Comparison of ENCODE assay signal across 19 cellular contexts in genomic region chr2:229927817-229928321, GRCh38. TPM values are rescaled to one million over a fixed set of nuclear protein-coding genes. Genes with fewer than 3 reads are reported as not detected.
DNase-seq lines count a peak whose midpoint lies in the region; ATAC-seq, FAIRE-seq and TF ChIP-seq lines count a peak whose summit lies in the region.
"Had no signal": no experiment of that assay in that cellular context is flagged by ENCODE, and none has a peak within 500 bp of the region (broad histone marks: within the 10 kb centered on the region; RNA-seq: fewer than 3 reads in every experiment).

No MANE protein-coding gene starts in this region.

- peaks cover 19% of the 10 kb centered on the region for H3F3A ChIP-seq in GM23248 (ENCODE audit: insufficient read depth)

- H3K4me3 ChIP-seq in GM23248 (no peak overlapping the region), epithelial cell of esophagus (ENCODE audit: low read length) (no peak overlapping the region), ascending aorta (no peak overlapping the region)
- H3K4me3 ChIP-seq: neural progenitor cell had no signal

- H3K9ac ChIP-seq in GM23248 = no peak overlapping the region
- H3K9ac ChIP-seq: neural progenitor cell had no signal

- no peaks in the 10 kb centered on the region for H3K36me3 Mint-ChIP-seq in osteocyte (ENCODE audit: unreplicated experiment)

- in situ Hi-C loops in GM23248 (cut with MboI) = no loop called here

- no peaks in the 10 kb centered on the region for H3K27me3 ChIP-seq in GM23248 (replicated peaks; ENCODE audit: insufficient read depth)
- no peaks in the 10 kb centered on the region for H3K27me3 ChIP-seq in ascending aorta
- H3K27me3 ChIP-seq: neural progenitor cell had no signal

- WGBS in GM23248 (ENCODE audit: low coverage in 1 of 2, low lambda C conversion rate in 2 of 2, missing lambda C conversion rate in 2 of 2), 2 experiments = 48 to 50% methylated on average over 2 of the region's 2 CpGs

- H2AFZ ChIP-seq in GM23248 = no peak overlapping the region
- H2AFZ ChIP-seq: neural progenitor cell had no signal

- H3K27ac Mint-ChIP-seq in osteocyte (ENCODE audit: unreplicated experiment) = peak overlapping the region; percentile 74
- H3K27ac Mint-ChIP-seq: activated naive CD8-positive, alpha-beta T cell treated with anti-CD3 and anti-CD28 coated beads, Interleukin-2, amount 50 U/mL, for 24 hours; activated T-helper 17 cell treated with anti-CD3 and anti-CD28 coated beads, Interleukin-2, amount 50 U/mL, for 72 hours; H9; neural progenitor cell had no signal

- H3K9me3 ChIP-seq in GM23248 (ENCODE audit: low read depth) = no peaks in the 10 kb centered on the region
- H3K9me3 ChIP-seq in ascending aorta = no peaks in the 10 kb centered on the region

- H3K27me3 Mint-ChIP-seq in osteocyte (ENCODE audit: unreplicated experiment) = no peaks in the 10 kb centered on the region
- H3K27me3 Mint-ChIP-seq: activated naive CD8-positive, alpha-beta T cell treated with anti-CD3 and anti-CD28 coated beads, Interleukin-2, amount 50 U/mL, for 24 hours; activated T-helper 17 cell treated with anti-CD3 and anti-CD28 coated beads, Interleukin-2, amount 50 U/mL, for 72 hours had no signal

- peak overlapping the region; percentile 11 for H3K27ac ChIP-seq in GM23248
- no peak overlapping the region for H3K27ac ChIP-seq in ascending aorta
- H3K27ac ChIP-seq: neural progenitor cell had no signal

- intact Hi-C loops in ascending aorta (cut with DNase I) = loop anchor here (1.0 kb wide), 1 partner anchor 10 kb away; no protein-coding TSS in a partner anchor

- H3K4me2 ChIP-seq in GM23248 (ENCODE audit: unreplicated experiment) = no peak overlapping the region
- H3K4me2 ChIP-seq: neural progenitor cell had no signal

- H3K4me1 ChIP-seq in GM23248 (ENCODE audit: insufficient read depth) (peaks cover 12% of the 10 kb centered on the region), ascending aorta (no peaks in the 10 kb centered on the region)

- H3K9me3 Mint-ChIP-seq in osteocyte (ENCODE audit: unreplicated experiment) = no peaks in the 10 kb centered on the region
- H3K9me3 Mint-ChIP-seq: activated naive CD8-positive, alpha-beta T cell treated with anti-CD3 and anti-CD28 coated beads, Interleukin-2, amount 50 U/mL, for 24 hours; activated T-helper 17 cell treated with anti-CD3 and anti-CD28 coated beads, Interleukin-2, amount 50 U/mL, for 72 hours; H9; neural progenitor cell had no signal

- H4K20me1 ChIP-seq in GM23248 (ENCODE audit: insufficient read depth) = no peaks in the 10 kb centered on the region

- no peak overlapping the region for H3K4me3 Mint-ChIP-seq in osteocyte (ENCODE audit: unreplicated experiment)
- H3K4me3 Mint-ChIP-seq: activated naive CD8-positive, alpha-beta T cell treated with anti-CD3 and anti-CD28 coated beads, Interleukin-2, amount 50 U/mL, for 24 hours; activated T-helper 17 cell treated with anti-CD3 and anti-CD28 coated beads, Interleukin-2, amount 50 U/mL, for 72 hours; H9; neural progenitor cell had no signal

- DNase-seq in GM23248 (peak; percentile 73), RCC 7860 (ENCODE audit: low spot score) (no peak), epithelial cell of esophagus (ENCODE audit: low read depth) (peak; percentile 33), osteocyte (ENCODE audit: extremely low spot score, unreplicated experiment) (no peak), NCI-H345 treated with DMSO at 0.1 percent for 48 hours (lab: John Stamatoyannopoulos, UW; ENCODE audit: unreplicated experiment) (no peak), ascending aorta (ENCODE audit: low spot score in 2 of 2) (no peak)
- DNase-seq: activated CD4-positive, CD25-positive, alpha-beta regulatory T cell; activated naive CD8-positive, alpha-beta T cell treated with anti-CD3 and anti-CD28 coated beads, Interleukin-2, amount 50 U/mL, for 24 hours; cerebellar nuclear complex; H9; islet precursor cell; NCI-H1694; NCI-H510A; stimulated activated naive CD4-positive, alpha-beta T cell treated with Interleukin-2 at 50 U/mL for 16 hours; trophoblast cell had no signal

- peaks cover 59% of the 10 kb centered on the region for H3K79me2 ChIP-seq in GM23248 (ENCODE audit: insufficient read depth)

- peaks cover 51% of the 10 kb centered on the region for H3K4me1 Mint-ChIP-seq in osteocyte (ENCODE audit: unreplicated experiment)
- H3K4me1 Mint-ChIP-seq: activated T-helper 17 cell treated with anti-CD3 and anti-CD28 coated beads, Interleukin-2, amount 50 U/mL, for 72 hours had no signal

- H3K36me3 ChIP-seq in GM23248 (ENCODE audit: low read depth) = no peaks in the 10 kb centered on the region
- no peaks in the 10 kb centered on the region for H3K36me3 ChIP-seq in ascending aorta
- H3K36me3 ChIP-seq: neural progenitor cell had no signal

- no peaks in the 10 kb centered on the region for H3K9me2 ChIP-seq in GM23248 (ENCODE audit: insufficient read depth)

- FAIRE-seq in RCC 7860 (lab: Jason Lieb, UNC) = peak; percentile 43
- FAIRE-seq: endometrium had no signal

- TF ChIP-seq CTCF in epithelial cell of esophagus (IDR thresholded peaks at IDR 0.05; ENCODE audit: insufficient read depth, low read depth, low read length, missing control alignments) (no peak), osteocyte (IDR thresholded peaks at IDR 0.05) (no peak), ascending aorta (IDR thresholded peaks at IDR 0.05) (no peak)

- no peak for ATAC-seq in HG02588 (IDR thresholded peaks at IDR 0.05; ENCODE audit: unreplicated experiment)
- ATAC-seq: activated naive CD8-positive, alpha-beta T cell treated with anti-CD3 and anti-CD28 coated beads, Interleukin-2, amount 50 U/mL, for 24 hours; activated T-helper 17 cell treated with anti-CD3 and anti-CD28 coated beads, Interleukin-2, amount 50 U/mL, for 72 hours had no signal

RNA-seq across cellular contexts. Expression of gene FBXO36, which starts 5.6 kb away (rescaled TPM):
- total RNA-seq in GM23248 (2014; rRNA removed; shearing (Covaris generic)) = 2.3 and 5.3 TPM in 2 replicates
- polyA plus RNA-seq in GM23248 (2016; fragmentation: Nextera tagmentation; extraction: Ambion mirVana) = 6.3 and 6.5 TPM in 2 replicates
- total RNA-seq in osteocyte = 3.7 and 4.8 TPM in 2 replicates
- 1.6 TPM for total RNA-seq in ascending aorta

RNA-seq across cellular contexts. Expression of gene TRIP12, which starts 6.1 kb away (rescaled TPM):
- total RNA-seq in GM23248 (2014; rRNA removed; shearing (Covaris generic)) = 121 and 124 TPM in 2 replicates
- 52.0 and 52.2 TPM in 2 replicates for polyA plus RNA-seq in GM23248 (2016; fragmentation: Nextera tagmentation; extraction: Ambion mirVana)
- total RNA-seq in osteocyte (261 and 272 TPM in 2 replicates), ascending aorta (79.4 TPM)

Comparison
In these comparisons a context has a peak if more than half of its experiments do, and no peak if none do; other contexts are left out.
1. DNase-seq: peak in GM23248 (single experiment) and epithelial cell of esophagus (single experiment); none in RCC 7860 (single experiment), osteocyte (single experiment), NCI-H345 treated with DMSO at 0.1 percent for 48 hours (single experiment) and ascending aorta (0 of 2).